In the genomic region with DNA sequence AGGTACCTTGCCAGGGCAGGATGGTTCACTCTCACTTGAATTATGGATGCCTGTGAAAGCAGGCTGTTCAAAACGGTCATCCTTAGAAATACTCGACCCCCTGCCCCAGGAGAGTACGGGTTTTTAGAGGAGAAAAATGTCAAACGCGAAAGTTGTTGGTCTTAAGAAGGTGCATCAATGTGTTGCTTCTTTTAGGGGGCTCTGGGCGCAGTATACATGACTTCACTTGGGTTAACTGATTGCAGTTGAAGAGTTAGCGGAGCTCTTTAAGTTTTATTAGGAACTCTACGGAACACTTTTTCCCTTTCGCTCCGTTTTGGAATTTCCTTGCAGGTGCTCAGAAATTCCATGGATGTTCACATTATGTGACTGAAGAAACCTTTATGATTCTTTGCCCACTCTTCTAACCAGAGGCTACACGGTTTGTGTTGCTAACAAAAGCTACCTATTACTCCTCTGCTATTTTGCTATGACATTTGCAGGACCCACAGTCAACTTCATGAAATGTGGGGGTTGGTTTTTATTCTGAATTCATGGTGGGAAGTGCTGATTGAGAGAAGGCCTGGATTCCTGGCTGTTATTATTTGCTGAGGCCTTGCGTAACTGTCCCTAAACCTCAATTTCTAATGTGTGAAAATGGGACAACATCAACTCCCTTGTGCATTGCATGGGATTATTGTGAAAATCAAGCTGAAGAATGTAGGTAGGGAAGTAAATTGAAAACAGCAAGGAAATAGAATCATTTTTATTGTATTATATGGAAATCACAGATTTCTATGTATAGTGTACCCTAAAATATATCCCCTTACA, we compare ENCODE assay signal across 8 cellular contexts. TPM values are rescaled to one million over a fixed set of nuclear protein-coding genes. Genes with fewer than 3 reads are reported as not detected.
A peak's percentile ranks its signal among the peaks of the same experiment; 100 is the strongest.
DNase-seq lines count a peak whose midpoint lies in the region; ATAC-seq and TF ChIP-seq lines count a peak whose summit lies in the region.

No MANE protein-coding gene starts in this region.

- TF ChIP-seq CTCF in CD14-positive monocyte (IDR thresholded peaks at IDR 0.05) (no peak), OCI-LY3 (IDR thresholded peaks at IDR 0.05; ENCODE audit: low read depth, low read length) (no peak), endothelial cell (IDR thresholded peaks at IDR 0.05; ENCODE audit: unreplicated experiment) (no peak)

- peak overlapping the region; percentile 21; the same call in 1 of the 2 replicates for H2AFZ ChIP-seq in OCI-LY3 (ENCODE audit: low read depth, low read length)
- H2AFZ ChIP-seq in neuron (ENCODE audit: low read depth, low read length) = peak overlapping the region; percentile 39

- H3K36me3 Mint-ChIP-seq in CD14-positive monocyte (peaks cover 0 to 3% of the 10 kb centered on the region in 2 donors), endothelial cell (ENCODE audit: low read depth, unreplicated experiment) (peaks cover 4% of the 10 kb centered on the region)

- 0 out of 2 replicates have a peak overlapping the region, but pooled peaks have one; percentile 24 for H3K9ac ChIP-seq in OCI-LY3 (ENCODE audit: low read length)

- H3K27ac ChIP-seq in OCI-LY3 (ENCODE audit: low read length) = no peak overlapping the region

- peak overlapping the region; percentile 50 to 85 for H3K4me3 Mint-ChIP-seq in CD14-positive monocyte
- peak overlapping the region; percentile 90 for H3K4me3 Mint-ChIP-seq in endothelial cell (ENCODE audit: unreplicated experiment)

- H3K4me1 ChIP-seq in OCI-LY3 (ENCODE audit: low read length) (0 out of 2 replicates have a peak, but pooled peaks cover 4% of the 10 kb centered on the region), neuron (ENCODE audit: insufficient read depth, low read length) (peaks cover 18% of the 10 kb centered on the region)

- intact Hi-C loops in CD14-positive monocyte (cut with micrococcal nuclease) = no loop called here

- no peaks in the 10 kb centered on the region for H3K36me3 ChIP-seq in OCI-LY3 (replicated peaks; ENCODE audit: low read depth, low read length)
- no peaks in the 10 kb centered on the region for H3K36me3 ChIP-seq in neuron (ENCODE audit: insufficient read depth, low read length)

- H3K27me3 Mint-ChIP-seq in CD14-positive monocyte (ENCODE audit: low read depth in 3 of 3) (peaks cover 50 to 57% (median 55%) of the 10 kb centered on the region in 3 donors), endothelial cell (ENCODE audit: unreplicated experiment) (peaks cover 1% of the 10 kb centered on the region)

- H3K27me3 ChIP-seq in OCI-LY3 (ENCODE audit: low read depth, low read length) (peaks cover 28% of the 10 kb centered on the region), neuron (ENCODE audit: insufficient read depth, low read length) (peaks cover 28% of the 10 kb centered on the region)

- H3K9me3 Mint-ChIP-seq in CD14-positive monocyte (peaks cover 0 to 9% (median 2%) of the 10 kb centered on the region in 7 donors), endothelial cell (ENCODE audit: unreplicated experiment) (peaks cover 4% of the 10 kb centered on the region)

- H3K79me2 ChIP-seq in OCI-LY3 (ENCODE audit: low read length) = no peaks in the 10 kb centered on the region

- no peak overlapping the region for H3K27ac Mint-ChIP-seq in CD14-positive monocyte
- H3K27ac Mint-ChIP-seq in endothelial cell (ENCODE audit: unreplicated experiment) = no peak overlapping the region

- H3K9me3 ChIP-seq in OCI-LY3 (ENCODE audit: insufficient read depth, low read length) (no peaks in the 10 kb centered on the region), neuron (ENCODE audit: low read length) (no peaks in the 10 kb centered on the region)

- H4K20me1 ChIP-seq in OCI-LY3 (ENCODE audit: insufficient read depth, low read length) = no peaks in the 10 kb centered on the region

- H3K4me3 ChIP-seq in OCI-LY3 (ENCODE audit: low read length) (peak overlapping the region; percentile 75), neuron (ENCODE audit: low read length) (peak overlapping the region; percentile 71)

- peaks cover 11% of the 10 kb centered on the region for H3K4me1 Mint-ChIP-seq in CD14-positive monocyte
- H3K4me1 Mint-ChIP-seq in endothelial cell (ENCODE audit: unreplicated experiment) = peaks cover 14% of the 10 kb centered on the region

- peak overlapping the region; percentile 79 for H3K4me2 ChIP-seq in OCI-LY3 (ENCODE audit: low read length)

- ATAC-seq in GM18868 (IDR thresholded peaks at IDR 0.05; ENCODE audit: unreplicated experiment) = no peak

- DNase-seq in CD14-positive monocyte (ENCODE audit: low spot score) = no peak
- DNase-seq in endothelial cell (ENCODE audit: low spot score) = no peak
- no peak for DNase-seq in NCI-H510A treated with DMSO at 0.1 percent for 48 hours (lab: John Stamatoyannopoulos, UW)
- no peak for DNase-seq in AML-193 (lab: John Stamatoyannopoulos, UW)
- no peak for DNase-seq in NCI-H82 treated with DMSO at 0.1 percent for 48 hours (lab: John Stamatoyannopoulos, UW; ENCODE audit: unreplicated experiment)

RNA-seq across cellular contexts. Expression of a gene that starts 0.8 kb away (rescaled TPM):
- polyA plus RNA-seq in CD14-positive monocyte = not detected
- 32.4 TPM for total RNA-seq in endothelial cell (ENCODE audit: unreplicated experiment)
